ENCODE assay signal across 8 cellular contexts in the genomic region with DNA sequence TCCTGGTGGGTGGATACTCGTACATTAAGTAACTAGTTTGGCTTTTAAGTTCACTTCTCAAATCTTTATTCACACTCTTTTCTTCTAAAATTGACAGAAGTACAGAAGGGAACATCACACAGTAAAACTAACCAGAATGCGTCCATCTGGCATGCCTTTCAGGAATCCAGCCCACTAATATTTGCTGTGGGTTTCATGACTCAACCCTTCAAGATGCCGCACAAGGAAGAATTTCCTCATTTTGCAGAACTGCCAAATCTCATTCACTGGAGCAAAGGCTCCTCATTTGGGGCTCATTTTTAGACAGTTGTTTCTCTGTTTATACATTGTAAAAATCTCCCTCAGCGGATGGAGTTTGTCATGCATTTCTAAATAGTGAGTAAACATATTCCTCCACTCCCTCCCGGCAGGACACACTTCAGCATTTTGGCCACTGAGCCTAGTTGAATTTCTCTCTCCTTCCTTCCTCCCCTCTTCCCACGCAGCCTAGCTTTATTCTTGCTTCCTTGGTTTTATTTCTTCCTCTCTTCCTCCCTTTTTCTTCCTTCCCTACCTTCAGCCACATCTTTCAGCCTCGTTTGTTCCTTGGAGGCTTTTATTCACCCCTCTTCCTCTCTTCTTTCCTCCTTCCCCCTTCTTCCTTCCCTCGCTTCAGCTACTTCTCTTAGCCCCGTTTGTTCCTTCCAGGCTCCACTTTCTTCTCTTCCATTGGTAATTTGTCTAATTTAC.
DNase-seq lines count a peak whose midpoint lies in the region; ATAC-seq and TF ChIP-seq lines count a peak whose summit lies in the region.

No MANE protein-coding gene starts in this region.

- peaks cover 36% of the 10 kb centered on the region for H3K79me2 ChIP-seq in neural progenitor cell (ENCODE audit: low read depth)

- H3K36me3 Mint-ChIP-seq in neural progenitor cell, result no peaks in the 10 kb centered on the region

- H3K27ac Mint-ChIP-seq in neural progenitor cell, result peak overlapping the region; percentile 47

- H3K36me3 ChIP-seq in neural progenitor cell, result no peaks in the 10 kb centered on the region

- H3K27me3 Mint-ChIP-seq in neural progenitor cell (ENCODE audit: insufficient read depth, low read depth), result no peaks in the 10 kb centered on the region

- no peaks in the 10 kb centered on the region for H3K9me3 ChIP-seq in neural progenitor cell (ENCODE audit: low read depth)

- peak overlapping the region; percentile 74 for H3K9ac ChIP-seq in neural progenitor cell

- peaks cover 21% of the 10 kb centered on the region for H3K4me1 Mint-ChIP-seq in neural progenitor cell

- peak overlapping the region; percentile 38 for H2AFZ ChIP-seq in neural progenitor cell (replicated peaks)

- H3K27ac ChIP-seq in neural progenitor cell, result peak overlapping the region; percentile 100

- no peaks in the 10 kb centered on the region for H3K27me3 ChIP-seq in neural progenitor cell

- H3K4me3 ChIP-seq in fibroblast of the aortic adventitia (ENCODE audit: low read depth, low read length), result peak overlapping the region; percentile 67
- H3K4me3 ChIP-seq in neural progenitor cell, result peak overlapping the region; percentile 89

- no peaks in the 10 kb centered on the region for H3K9me3 Mint-ChIP-seq in neural progenitor cell

- H3K4me2 ChIP-seq in neural progenitor cell, result peak overlapping the region; percentile 93

- DNase-seq in AG09319 (ENCODE audit: extremely low read depth, low read depth) (peak; percentile 96), HK-2 (ENCODE audit: unreplicated experiment) (peak; percentile 29), T1000 (lab: John Stamatoyannopoulos, UW) (peak; percentile 64), fibroblast of the aortic adventitia (ENCODE audit: low read depth) (peak; percentile 99), neural progenitor cell (ENCODE audit: low spot score) (peak; percentile 18), ecto neural progenitor cell (ENCODE audit: low spot score) (no peak)

- H3K4me1 ChIP-seq in neural progenitor cell, result peaks cover 42% of the 10 kb centered on the region

- no peak for ATAC-seq in HG03457 (IDR thresholded peaks at IDR 0.05; ENCODE audit: unreplicated experiment)
- no peak for ATAC-seq in GM18519 (IDR thresholded peaks at IDR 0.05; ENCODE audit: low FRiP score, unreplicated experiment)

- peaks cover 57% of the 10 kb centered on the region for H3F3A ChIP-seq in neural progenitor cell (ENCODE audit: low read depth)

- no peak for TF ChIP-seq CTCF in AG09319 (IDR thresholded peaks at IDR 0.05; ENCODE audit: low read depth, low read length)
- no peak for TF ChIP-seq CTCF in fibroblast of the aortic adventitia (IDR thresholded peaks at IDR 0.05; ENCODE audit: insufficient read depth, low read length)
- TF ChIP-seq CTCF in neural progenitor cell (IDR thresholded peaks at IDR 0.05), result no peak

- H4K20me1 ChIP-seq in neural progenitor cell (ENCODE audit: low read depth), result no peaks in the 10 kb centered on the region

- peak overlapping the region; percentile 81 for H3K4me3 Mint-ChIP-seq in neural progenitor cell
